ENCODE assay signal across 19 cellular contexts in genomic region chr5:115627295-115627825, GRCh38. TPM values are rescaled to one million over a fixed set of nuclear protein-coding genes. Genes with fewer than 3 reads are reported as not detected.
DNase-seq lines count a peak whose midpoint lies in the region; ATAC-seq and TF ChIP-seq lines count a peak whose summit lies in the region.
"Had no signal": no experiment of that assay in that cellular context is flagged by ENCODE, and none has a peak within 500 bp of the region (broad histone marks: within the 10 kb centered on the region; RNA-seq: fewer than 3 reads in every experiment).

No MANE protein-coding gene starts in this region.

- DNase-seq in stimulated activated naive CD8-positive, alpha-beta T cell treated with anti-CD3 and anti-CD28 coated beads, Interleukin-15, Interleukin-2, amounts not matched to agents 100 U/mL and 50 U/mL, for 24 hours, result no peak
- no peak for DNase-seq in HuH-7 (ENCODE audit: low spot score)
- DNase-seq in right lobe of liver, result no peak
- DNase-seq: activated CD4-positive, CD25-positive, alpha-beta regulatory T cell; activated naive CD4-positive, alpha-beta T cell treated with anti-CD3 and anti-CD28 coated beads for 36 hours; DMS79 treated with DMSO at 0.1 percent for 48 hours; esophagus squamous epithelium; GOT3; head of caudate nucleus; NCI-H2029; NCI-H510A; pancreas; stimulated activated naive CD4-positive, alpha-beta T cell; uterus had no signal

- H2AFZ ChIP-seq in OCI-LY3 (ENCODE audit: low read depth, low read length), result no peak overlapping the region

- H3K36me3 ChIP-seq in OCI-LY3 (replicated peaks; ENCODE audit: low read depth, low read length), result no peaks in the 10 kb centered on the region
- peaks cover under 1% of the 10 kb centered on the region for H3K36me3 ChIP-seq in iPS-18a (ENCODE audit: control insufficient read depth, low read depth, low read length)
- no peaks in the 10 kb centered on the region for H3K36me3 ChIP-seq in right lobe of liver
- H3K36me3 ChIP-seq: esophagus squamous epithelium, pancreas, uterus had no signal

- no peak overlapping the region for H3K27ac Mint-ChIP-seq in stimulated activated naive CD8-positive, alpha-beta T cell treated with anti-CD3 and anti-CD28 coated beads, Interleukin-15, Interleukin-2, amounts not matched to agents 100 ng/mL and 50 ng/mL, for 24 hours
- H3K27ac Mint-ChIP-seq: activated naive CD4-positive, alpha-beta T cell treated with anti-CD3 and anti-CD28 coated beads for 36 hours had no signal

- intact Hi-C loops in right lobe of liver (cut with DNase I), result loop anchor here in 1 of 2 donors (10.0 kb wide), 1 partner anchor 207 kb away; no protein-coding TSS in a partner anchor

- H3K27me3 ChIP-seq in OCI-LY3 (ENCODE audit: low read depth, low read length), result peaks cover 19% of the 10 kb centered on the region
- no peaks in the 10 kb centered on the region for H3K27me3 ChIP-seq in iPS-18a (ENCODE audit: control insufficient read depth, insufficient read depth, low read length)
- no peaks in the 10 kb centered on the region for H3K27me3 ChIP-seq in right lobe of liver
- H3K27me3 ChIP-seq: esophagus squamous epithelium, pancreas, uterus had no signal

- H3K36me3 Mint-ChIP-seq in stimulated activated naive CD8-positive, alpha-beta T cell treated with anti-CD3 and anti-CD28 coated beads, Interleukin-15, Interleukin-2, amounts not matched to agents 100 ng/mL and 50 ng/mL, for 24 hours (ENCODE audit: low read depth), result peaks cover 5% of the 10 kb centered on the region

- 92% methylated on average over 4 of the region's 4 CpGs for WGBS in right lobe of liver (ENCODE audit: insufficient coverage, low coverage, low lambda C conversion rate, missing lambda C conversion rate)

- TF ChIP-seq CTCF in OCI-LY3 (IDR thresholded peaks at IDR 0.05; ENCODE audit: low read depth, low read length), result no peak
- TF ChIP-seq CTCF in right lobe of liver (IDR thresholded peaks at IDR 0.05), result no peak

- H3K9me3 ChIP-seq in OCI-LY3 (ENCODE audit: insufficient read depth, low read length), result no peaks in the 10 kb centered on the region
- H3K9me3 ChIP-seq in iPS-18a (ENCODE audit: control insufficient read depth, low read depth, low read length), result no peaks in the 10 kb centered on the region
- H3K9me3 ChIP-seq in right lobe of liver, result no peaks in the 10 kb centered on the region
- H3K9me3 ChIP-seq: esophagus squamous epithelium, pancreas, uterus had no signal

- no peaks in the 10 kb centered on the region for H3K9me3 Mint-ChIP-seq in stimulated activated naive CD8-positive, alpha-beta T cell treated with anti-CD3 and anti-CD28 coated beads, Interleukin-15, Interleukin-2, amounts not matched to agents 100 ng/mL and 50 ng/mL, for 24 hours
- H3K9me3 Mint-ChIP-seq: activated naive CD4-positive, alpha-beta T cell treated with anti-CD3 and anti-CD28 coated beads for 36 hours had no signal

- H3K4me1 ChIP-seq in OCI-LY3 (ENCODE audit: low read length) (peaks cover 14% of the 10 kb centered on the region), iPS-18a (ENCODE audit: control insufficient read depth, low read depth, low read length) (peaks cover 15% of the 10 kb centered on the region), right lobe of liver (peaks cover 0 to 21% (median 6%) of the 10 kb centered on the region in 4 donors)

- no peak overlapping the region for H3K4me3 ChIP-seq in OCI-LY3 (ENCODE audit: low read length)
- peak overlapping the region; percentile 79 for H3K4me3 ChIP-seq in iPS-18a (ENCODE audit: low read length)
- no peak overlapping the region for H3K4me3 ChIP-seq in right lobe of liver

- peaks cover 35% of the 10 kb centered on the region for H3K79me2 ChIP-seq in OCI-LY3 (ENCODE audit: low read length)

- H3K27ac ChIP-seq in OCI-LY3 (ENCODE audit: low read length) (no peak overlapping the region), iPS-18a (ENCODE audit: low read length) (no peak overlapping the region), right lobe of liver (no peak overlapping the region)

- H3K9ac ChIP-seq in OCI-LY3 (ENCODE audit: low read length) (no peak overlapping the region), iPS-18a (ENCODE audit: low read length) (no peak overlapping the region)

- H3K4me3 Mint-ChIP-seq in stimulated activated naive CD8-positive, alpha-beta T cell treated with anti-CD3 and anti-CD28 coated beads, Interleukin-15, Interleukin-2, amounts not matched to agents 100 ng/mL and 50 ng/mL, for 24 hours, result peak overlapping the region; percentile 20
- H3K4me3 Mint-ChIP-seq: activated naive CD4-positive, alpha-beta T cell treated with anti-CD3 and anti-CD28 coated beads for 36 hours had no signal

- TF ChIP-seq POLR2A in right lobe of liver (IDR thresholded peaks at IDR 0.05), result no peak

- peaks cover 22% of the 10 kb centered on the region for H3K4me1 Mint-ChIP-seq in stimulated activated naive CD8-positive, alpha-beta T cell treated with anti-CD3 and anti-CD28 coated beads, Interleukin-15, Interleukin-2, amounts not matched to agents 100 ng/mL and 50 ng/mL, for 24 hours (ENCODE audit: low read depth)

- ATAC-seq in stimulated activated naive CD8-positive, alpha-beta T cell treated with anti-CD3 and anti-CD28 coated beads, Interleukin-15, Interleukin-2, amounts not matched to agents 100 U/mL and 50 U/mL, for 24 hours, result no peak
- no peak for ATAC-seq in HG03571 (IDR thresholded peaks at IDR 0.05; ENCODE audit: unreplicated experiment)
- ATAC-seq in GM18517 (IDR thresholded peaks at IDR 0.05; ENCODE audit: unreplicated experiment), result no peak
- ATAC-seq in right lobe of liver, result no peak
- ATAC-seq: pancreas had no signal

- H4K20me1 ChIP-seq in OCI-LY3 (ENCODE audit: insufficient read depth, low read length), result peaks cover 17% of the 10 kb centered on the region

- H3K27me3 Mint-ChIP-seq in stimulated activated naive CD8-positive, alpha-beta T cell treated with anti-CD3 and anti-CD28 coated beads, Interleukin-15, Interleukin-2, amounts not matched to agents 100 ng/mL and 50 ng/mL, for 24 hours, result peaks cover 3% of the 10 kb centered on the region

- peak overlapping the region; percentile 33; the same call in 1 of the 2 replicates for H3K4me2 ChIP-seq in OCI-LY3 (ENCODE audit: low read length)

RNA-seq across cellular contexts. Expression of gene TMED7, which starts 1.5 kb away (rescaled TPM):
- 100 to 1,000 TPM in 2 of 6 experiments, 10 to 100 TPM in 4; 69.8 to 103 (median 91.7) TPM for total RNA-seq in right lobe of liver

RNA-seq across cellular contexts. Expression of gene TICAM2, which starts 25.1 kb away (rescaled TPM):
- 1 to 10 TPM in 4 of 6 experiments, under 1 TPM in 2; 0.31 to 2.3 (median 2.1) TPM for total RNA-seq in right lobe of liver
